In the genomic region with DNA sequence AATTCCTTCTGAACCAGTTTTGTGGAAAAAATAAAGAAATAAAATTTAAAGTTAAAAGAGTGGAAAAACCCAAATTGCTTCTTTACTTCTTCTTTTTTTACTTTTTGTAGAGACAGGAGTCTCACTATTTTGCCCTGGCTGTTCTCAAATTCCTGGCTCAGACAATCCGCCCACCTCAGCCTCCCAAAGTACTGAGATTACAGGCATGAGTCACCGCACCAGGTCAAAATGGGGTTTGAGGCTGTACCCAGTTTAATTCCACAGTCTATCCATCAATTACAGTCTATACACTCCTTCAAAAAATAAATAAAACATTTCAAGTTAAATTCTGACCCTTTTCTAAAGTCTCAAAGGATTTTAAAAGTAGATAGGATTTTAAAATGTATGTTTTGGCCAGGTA, we compare ENCODE assay signal across 16 cellular contexts.
"Had no signal": no experiment of that assay in that cellular context is flagged by ENCODE, and none has a peak within 500 bp of the region (broad histone marks: within the 10 kb centered on the region; RNA-seq: fewer than 3 reads in every experiment).

No MANE protein-coding gene starts in this region.

- ATAC-seq: activated naive CD8-positive, alpha-beta T cell treated with anti-CD3 and anti-CD28 coated beads, Interleukin-2, amount 50 U/mL, for 24 hours; activated T-helper 17 cell treated with anti-CD3 and anti-CD28 coated beads, Interleukin-2, amount 50 U/mL, for 72 hours; foreskin keratinocyte; natural killer cell treated with Interleukin-12 subunit alpha and Interleukin-12 subunit beta and Interleukin-15 and Interleukin-18, amount 100 ng/mL, for 72 hours had no signal

- DNase-seq: activated naive CD4-positive, alpha-beta T cell treated with anti-CD3 and anti-CD28 coated beads for 36 hours; activated naive CD8-positive, alpha-beta T cell treated with anti-CD3 and anti-CD28 coated beads, Interleukin-2, amount 50 U/mL, for 24 hours; activated T-cell treated with anti-CD3 and anti-CD28 coated beads for 4 hours; central memory CD4-positive, alpha-beta T cell; foreskin keratinocyte; glutamatergic neuron; mesenchymal stem cell; stimulated activated CD4-positive, alpha-beta T cell treated with anti-CD3 and anti-CD28 coated beads, Interleukin-4, amount 100 ng/mL, for 1 hour; stimulated activated naive CD4-positive, alpha-beta T cell treated with Interleukin-2 at 50 U/mL for 16 hours; substantia nigra; uterus had no signal

- H3K27ac ChIP-seq: coronary artery, esophagus muscularis mucosa, foreskin keratinocyte, tibial nerve, uterus had no signal
